Comparison of ENCODE assay signal across 11 cellular contexts in the genomic region with DNA sequence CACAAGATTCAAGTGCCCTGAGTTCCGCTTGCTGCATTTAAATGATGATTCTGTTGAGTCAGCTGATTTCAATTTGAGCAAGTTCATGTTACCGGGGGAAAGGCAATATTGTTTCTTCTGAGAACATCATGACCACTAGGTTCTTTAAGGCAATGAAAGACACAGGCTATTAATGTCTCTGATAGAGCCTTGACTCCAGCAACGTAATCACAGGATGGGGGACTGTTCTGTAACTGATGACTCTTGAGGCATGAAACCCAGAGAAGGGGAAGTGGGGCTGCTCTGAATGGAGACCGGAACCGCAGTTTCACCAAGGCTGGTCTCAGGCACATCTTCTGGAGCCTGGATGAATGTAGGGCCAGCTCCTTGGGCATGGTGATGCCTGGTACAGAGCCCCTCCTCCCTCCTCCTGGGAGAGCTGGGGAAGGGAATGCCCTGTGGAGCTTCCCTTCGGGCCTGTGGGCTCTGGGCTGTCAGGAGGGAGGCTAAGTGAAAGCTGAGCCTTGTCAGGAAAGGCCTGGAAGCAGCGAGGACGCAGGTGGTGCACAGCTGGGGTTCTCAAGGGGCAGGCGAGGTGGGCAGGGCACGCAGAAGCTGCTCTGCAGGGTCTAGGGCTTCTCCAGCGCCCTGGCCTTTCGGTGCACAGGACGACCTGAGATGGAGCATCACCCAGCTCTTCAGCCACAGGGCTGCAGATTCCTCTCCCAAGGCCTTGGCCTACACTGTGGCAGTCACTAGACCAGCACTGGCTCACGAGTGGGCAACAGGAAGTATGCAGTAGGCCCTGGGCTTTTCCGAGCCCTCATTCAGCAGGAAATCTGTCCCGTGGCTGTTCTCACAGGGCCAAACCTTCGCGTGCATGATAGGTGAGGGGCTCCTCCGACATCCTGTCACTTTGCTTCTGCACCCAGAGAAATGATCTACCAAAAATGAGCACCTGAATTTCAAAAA. TPM values are rescaled to one million over a fixed set of nuclear protein-coding genes. Genes with fewer than 3 reads are reported as not detected.
DNase-seq lines count a peak whose midpoint lies in the region; ATAC-seq and TF ChIP-seq lines count a peak whose summit lies in the region.
"Had no signal": no experiment of that assay in that cellular context is flagged by ENCODE, and none has a peak within 500 bp of the region (broad histone marks: within the 10 kb centered on the region; RNA-seq: fewer than 3 reads in every experiment).

No MANE protein-coding gene starts in this region.

- no peak overlapping the region for H3K4me3 Mint-ChIP-seq in glutamatergic neuron (ENCODE audit: unreplicated experiment)
- no peak overlapping the region for H3K4me3 Mint-ChIP-seq in T-helper 17 cell
- H3K4me3 Mint-ChIP-seq in activated naive CD4-positive, alpha-beta T cell treated with anti-CD3 and anti-CD28 coated beads, Interleukin-2, amount 10 ng/mL, durations not matched to agents 7 days and 5 days = no peak overlapping the region
- H3K4me3 Mint-ChIP-seq: stimulated activated naive CD8-positive, alpha-beta T cell treated with anti-CD3 and anti-CD28 coated beads, Interleukin-15, Interleukin-2, amounts not matched to agents 100 ng/mL and 50 ng/mL, for 24 hours had no signal

- ATAC-seq in GM18511 (IDR thresholded peaks at IDR 0.05; ENCODE audit: unreplicated experiment) (peak; percentile 85), GM21526 (IDR thresholded peaks at IDR 0.05; ENCODE audit: low FRiP score, unreplicated experiment) (peak; percentile 82), HG03342 (IDR thresholded peaks at IDR 0.05; ENCODE audit: unreplicated experiment) (peak; percentile 74), T-helper 17 cell (no peak)
- ATAC-seq: left ventricle myocardium superior had no signal

- CTCF ChIA-PET in activated naive CD4-positive, alpha-beta T cell treated with anti-CD3 and anti-CD28 coated beads, Interleukin-2, amount 10 ng/mL, durations not matched to agents 7 days and 5 days (lab: Charles Lee) = interaction anchor here (0.9 kb wide), 1 partner anchor 17 kb away, joined by 4 read pairs; no protein-coding TSS in a partner anchor

- TF ChIP-seq CTCF in glutamatergic neuron (IDR thresholded peaks at IDR 0.05; ENCODE audit: partially characterized antibody, unreplicated experiment) = no peak

- peak; percentile 66 for DNase-seq in glutamatergic neuron
- DNase-seq in central memory CD4-positive, alpha-beta T cell = no peak
- DNase-seq in T-helper 17 cell = no peak
- DNase-seq in activated T-cell treated with anti-CD3 and anti-CD28 coated beads, Interleukin-2, amount 50 U/mL, for 48 hours = no peak
- DNase-seq in activated naive CD4-positive, alpha-beta T cell treated with anti-CD3 and anti-CD28 coated beads, Interleukin-2, amount 10 ng/mL, durations not matched to agents 7 days and 5 days = no peak
- DNase-seq: left ventricle myocardium superior had no signal

- no peak overlapping the region for H3K27ac Mint-ChIP-seq in glutamatergic neuron (ENCODE audit: unreplicated experiment)
- H3K27ac Mint-ChIP-seq in T-helper 17 cell = no peak overlapping the region
- H3K27ac Mint-ChIP-seq in activated naive CD4-positive, alpha-beta T cell treated with anti-CD3 and anti-CD28 coated beads, Interleukin-2, amount 10 ng/mL, durations not matched to agents 7 days and 5 days = no peak overlapping the region
- H3K27ac Mint-ChIP-seq: stimulated activated naive CD8-positive, alpha-beta T cell treated with anti-CD3 and anti-CD28 coated beads, Interleukin-15, Interleukin-2, amounts not matched to agents 100 ng/mL and 50 ng/mL, for 24 hours had no signal

- no peaks in the 10 kb centered on the region for H3K9me3 ChIP-seq in T-helper 17 cell (ENCODE audit: control insufficient read depth, low read length, poor library complexity, severe bottlenecking)
- H3K9me3 ChIP-seq: esophagus muscularis mucosa had no signal

- peaks cover 4% of the 10 kb centered on the region for H3K9me3 Mint-ChIP-seq in glutamatergic neuron (ENCODE audit: unreplicated experiment)
- H3K9me3 Mint-ChIP-seq in activated naive CD4-positive, alpha-beta T cell treated with anti-CD3 and anti-CD28 coated beads, Interleukin-2, amount 10 ng/mL, durations not matched to agents 7 days and 5 days = no peaks in the 10 kb centered on the region
- H3K9me3 Mint-ChIP-seq: stimulated activated naive CD8-positive, alpha-beta T cell treated with anti-CD3 and anti-CD28 coated beads, Interleukin-15, Interleukin-2, amounts not matched to agents 100 ng/mL and 50 ng/mL, for 24 hours had no signal

- H3K36me3 Mint-ChIP-seq in glutamatergic neuron (ENCODE audit: unreplicated experiment) (no peaks in the 10 kb centered on the region), T-helper 17 cell (ENCODE audit: low read depth) (no peaks in the 10 kb centered on the region)
- H3K36me3 Mint-ChIP-seq in activated naive CD4-positive, alpha-beta T cell treated with anti-CD3 and anti-CD28 coated beads, Interleukin-2, amount 10 ng/mL, durations not matched to agents 7 days and 5 days = no peaks in the 10 kb centered on the region

- H3K27me3 Mint-ChIP-seq in glutamatergic neuron (ENCODE audit: unreplicated experiment) = no peaks in the 10 kb centered on the region
- H3K27me3 Mint-ChIP-seq in T-helper 17 cell = no peaks in the 10 kb centered on the region
- H3K27me3 Mint-ChIP-seq in activated naive CD4-positive, alpha-beta T cell treated with anti-CD3 and anti-CD28 coated beads, Interleukin-2, amount 10 ng/mL, durations not matched to agents 7 days and 5 days = peaks cover 12% of the 10 kb centered on the region
- H3K27me3 Mint-ChIP-seq: stimulated activated naive CD8-positive, alpha-beta T cell treated with anti-CD3 and anti-CD28 coated beads, Interleukin-15, Interleukin-2, amounts not matched to agents 100 ng/mL and 50 ng/mL, for 24 hours had no signal

- H3K4me1 Mint-ChIP-seq in glutamatergic neuron (ENCODE audit: low read depth, unreplicated experiment) (peaks cover 19% of the 10 kb centered on the region), T-helper 17 cell (peaks cover 2% of the 10 kb centered on the region)
- H3K4me1 Mint-ChIP-seq in activated naive CD4-positive, alpha-beta T cell treated with anti-CD3 and anti-CD28 coated beads, Interleukin-2, amount 10 ng/mL, durations not matched to agents 7 days and 5 days = no peaks in the 10 kb centered on the region

RNA-seq across cellular contexts. Expression of gene PRLH, which starts 36.6 kb away (rescaled TPM):
- not detected for total RNA-seq in glutamatergic neuron (ENCODE audit: unreplicated experiment)
- total RNA-seq in T-helper 17 cell = not detected
- total RNA-seq: esophagus muscularis mucosa, left ventricle myocardium superior had no signal

RNA-seq across cellular contexts. Expression of gene MLPH, which starts 42.7 kb away (rescaled TPM):
- 4.3 TPM for total RNA-seq in glutamatergic neuron (ENCODE audit: unreplicated experiment)
- not detected for total RNA-seq in T-helper 17 cell
